9 cellular contexts compared by ENCODE assay signal in genomic region chr18:34707670-34708069, GRCh38. TPM values are rescaled to one million over a fixed set of nuclear protein-coding genes. Genes with fewer than 3 reads are reported as not detected.
DNase-seq lines count a peak whose midpoint lies in the region; ATAC-seq, FAIRE-seq and TF ChIP-seq lines count a peak whose summit lies in the region.
"Had no signal": no experiment of that assay in that cellular context is flagged by ENCODE, and none has a peak within 500 bp of the region (broad histone marks: within the 10 kb centered on the region; RNA-seq: fewer than 3 reads in every experiment).

No MANE protein-coding gene starts in this region.

- no peaks in the 10 kb centered on the region for H3K27me3 ChIP-seq in bronchial epithelial cell (ENCODE audit: control insufficient read depth, insufficient read depth, low read length)

- H3K4me3 ChIP-seq in bronchial epithelial cell (ENCODE audit: low read depth, low read length): no peak overlapping the region

- no peak for TF ChIP-seq CTCF in bronchial epithelial cell (IDR thresholded peaks at IDR 0.05; ENCODE audit: insufficient read depth, low read length, severe bottlenecking)

- no peak for ATAC-seq in GM18502 (IDR thresholded peaks at IDR 0.05; ENCODE audit: poor library complexity, unreplicated experiment)

- DNase-seq in DMS153 (lab: John Stamatoyannopoulos, UW) (peak; percentile 83), NCI-H146 treated with DMSO at 0.1 percent for 48 hours (lab: John Stamatoyannopoulos, UW; ENCODE audit: unreplicated experiment) (peak; percentile 90), bronchial epithelial cell (ENCODE audit: low read depth) (peak; percentile 90), medulla oblongata (ENCODE audit: extremely low spot score) (peak; percentile 66), HPDE6-E6E7 (ENCODE audit: extremely low spot score) (no peak), OCI-M2 (lab: John Stamatoyannopoulos, UW; ENCODE audit: unreplicated experiment) (no peak), UCSD-AML1 (lab: John Stamatoyannopoulos, UW; ENCODE audit: unreplicated experiment) (no peak)

- FAIRE-seq in bronchial epithelial cell (lab: Jason Lieb, UNC): no peak
- FAIRE-seq: colon had no signal

- no peaks in the 10 kb centered on the region for H3K36me3 ChIP-seq in bronchial epithelial cell (ENCODE audit: control insufficient read depth, insufficient read depth, low read length)

RNA-seq across cellular contexts. Expression of gene DTNA, which starts 2.4 kb away (rescaled TPM):
- 1.6 and 1.9 TPM in 2 replicates for total RNA-seq in bronchial epithelial cell

Comparison
In these comparisons a context has a peak if more than half of its experiments do, and no peak if none do; other contexts are left out.
1. DNase-seq: peak in DMS153 (single experiment), NCI-H146 treated with DMSO at 0.1 percent for 48 hours (single experiment), bronchial epithelial cell (single experiment) and medulla oblongata (single experiment); none in HPDE6-E6E7 (single experiment), OCI-M2 (single experiment) and UCSD-AML1 (single experiment).